In genomic region chr15:92801774-92802464, GRCh38 we compare ENCODE assay signal across 9 cellular contexts.
A peak's percentile ranks its signal among the peaks of the same experiment; 100 is the strongest.
DNase-seq lines count a peak whose midpoint lies in the region; ATAC-seq and TF ChIP-seq lines count a peak whose summit lies in the region.
"Had no signal": no experiment of that assay in that cellular context is flagged by ENCODE, and none has a peak within 500 bp of the region (broad histone marks: within the 10 kb centered on the region; RNA-seq: fewer than 3 reads in every experiment).

No MANE protein-coding gene starts in this region.

- no peaks in the 10 kb centered on the region for H3K36me3 ChIP-seq in esophagus muscularis mucosa

- ATAC-seq in omental fat pad (ENCODE audit: low FRiP score) (peak; percentile 21), GM21723 (IDR thresholded peaks at IDR 0.05; ENCODE audit: unreplicated experiment) (no peak), GM19395 (IDR thresholded peaks at IDR 0.05; ENCODE audit: unreplicated experiment) (no peak)

- H3K27me3 ChIP-seq in esophagus muscularis mucosa, result no peaks in the 10 kb centered on the region

- no peak for TF ChIP-seq CTCF in esophagus muscularis mucosa (IDR thresholded peaks at IDR 0.05)
- TF ChIP-seq CTCF in omental fat pad (IDR thresholded peaks at IDR 0.05), result no peak

- no peaks in the 10 kb centered on the region for H3K9me3 ChIP-seq in esophagus muscularis mucosa

- peaks cover 25 to 56% (median 54%) of the 10 kb centered on the region in 4 donors for H3K4me1 ChIP-seq in esophagus muscularis mucosa

- H3K4me3 ChIP-seq in esophagus muscularis mucosa, result no peak overlapping the region

- no peak for TF ChIP-seq POLR2A in esophagus muscularis mucosa (IDR thresholded peaks at IDR 0.05; ENCODE audit: low read depth)

- 72% methylated on average over 5 of the region's 5 CpGs for WGBS in esophagus muscularis mucosa

- peak overlapping the region; percentile 85 to 98 (median 96) for H3K27ac ChIP-seq in esophagus muscularis mucosa (replicated peaks in 1 of 4)

- no peak for TF ChIP-seq EP300 in esophagus muscularis mucosa (IDR thresholded peaks at IDR 0.05)

- intact Hi-C loops in esophagus muscularis mucosa (cut with DNase I), result loop anchor here (5.0 kb wide), 1 partner anchor 275 kb away; no protein-coding TSS in a partner anchor

- DNase-seq in Daoy (ENCODE audit: low read depth) (peak; percentile 80), OCI-M1 (lab: John Stamatoyannopoulos, UW) (peak; percentile 78), esophagus muscularis mucosa (ENCODE audit: extremely low spot score) (no peak), omental fat pad (ENCODE audit: low spot score) (peak; percentile 52), DMS53 (lab: John Stamatoyannopoulos, UW) (no peak), COLO668 (lab: John Stamatoyannopoulos, UW; ENCODE audit: unreplicated experiment) (no peak)
- DNase-seq: NCI-H2081 had no signal

Comparison
In these comparisons a context has a peak if more than half of its experiments do, and no peak if none do; other contexts are left out.
1. DNase-seq: peak in Daoy (single experiment), OCI-M1 (single experiment) and omental fat pad (single experiment); none in esophagus muscularis mucosa (single experiment), DMS53 (single experiment) and COLO668 (single experiment).